1 cellular context compared by ENCODE assay signal in the genomic region with DNA sequence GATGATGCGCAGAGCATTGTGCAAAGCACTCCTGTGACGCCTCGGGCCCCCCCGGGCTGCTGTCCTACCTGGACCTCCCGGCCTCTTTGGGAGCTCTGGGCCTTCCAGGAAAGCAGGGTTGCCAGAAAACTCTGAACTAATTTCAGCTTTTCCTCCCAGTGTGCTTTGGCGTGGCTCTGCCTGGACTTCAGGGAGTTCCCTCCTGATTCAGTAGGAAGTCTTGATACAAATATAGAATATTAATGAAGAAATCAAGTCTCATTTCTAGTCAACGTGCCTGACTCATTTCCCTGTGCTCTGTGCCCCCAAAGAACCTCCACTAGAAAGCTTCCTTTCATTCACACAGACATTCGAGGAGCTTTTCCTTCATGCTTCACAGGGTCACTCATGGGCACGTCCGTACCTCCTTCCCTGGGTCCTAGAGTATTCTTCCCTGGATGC.
TF ChIP-seq lines count a peak whose summit lies in the region.

No MANE protein-coding gene starts in this region.

TF ChIP-seq in endothelial cell of umbilical vein, 7 proteins besides CTCF, POLR2A, EP300 and RAD21:
- peak; percentile 45 for TF ChIP-seq JUN (IDR thresholded peaks at IDR 0.05; ENCODE audit: borderline replicate concordance, insufficient read depth, insufficient read length, low read depth)
- no peak for TF ChIP-seq EZH2 (IDR thresholded peaks at IDR 0.05; ENCODE audit: borderline replicate concordance, low read depth, low read length, severe bottlenecking)
- no peak for TF ChIP-seq MAX (IDR thresholded peaks at IDR 0.05; ENCODE audit: insufficient read depth, insufficient read length)
- TF ChIP-seq FOS (IDR thresholded peaks at IDR 0.05; ENCODE audit: borderline replicate concordance, insufficient read depth, low read length) = peak; percentile 89
- TF ChIP-seq POLR2AphosphoS5 (IDR thresholded peaks at IDR 0.05; ENCODE audit: insufficient read depth, low read depth, low read length) = peak; percentile 18
